Comparison of ENCODE assay signal across 25 cellular contexts in the genomic region with DNA sequence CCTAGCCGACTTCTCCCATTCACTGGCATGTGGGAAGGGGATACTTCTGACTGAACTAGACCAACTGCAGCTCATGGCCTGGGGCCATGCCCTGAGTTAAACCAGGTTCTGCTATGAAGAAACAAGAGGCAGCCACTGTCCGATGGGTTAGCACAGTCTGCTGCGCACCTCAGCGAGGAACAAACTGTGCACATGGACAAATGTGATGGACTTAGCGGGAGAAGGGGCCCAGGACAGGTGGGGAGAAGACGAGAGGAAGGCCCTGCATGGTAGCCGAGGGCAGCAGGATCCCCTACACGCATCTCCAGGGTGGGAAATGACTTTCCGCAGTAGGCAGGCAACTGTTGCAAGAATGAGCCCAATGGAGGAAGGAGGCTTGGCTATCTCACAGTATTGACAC.
"Had no signal": no experiment of that assay in that cellular context is flagged by ENCODE, and none has a peak within 500 bp of the region (broad histone marks: within the 10 kb centered on the region; RNA-seq: fewer than 3 reads in every experiment).

No MANE protein-coding gene starts in this region.

- H3K27me3 ChIP-seq: colonic mucosa, esophagus squamous epithelium, gastrocnemius medialis, heart right ventricle, left lung had no signal

- H3K4me1 ChIP-seq: colonic mucosa, gastrocnemius medialis, left lung, lower lobe of right lung had no signal

- H3K9me3 ChIP-seq: colonic mucosa, esophagus squamous epithelium, gastrocnemius medialis, left lung, lower lobe of right lung, mucosa of descending colon had no signal

- FAIRE-seq: endometrium, islet of Langerhans had no signal

- H3K9me3 Mint-ChIP-seq: effector memory CD8-positive, alpha-beta T cell; endodermal cell; mesothelial cell of epicardium had no signal

- H3K27ac ChIP-seq: colonic mucosa, epithelial cell of prostate, esophagus squamous epithelium, gastrocnemius medialis, heart right ventricle, left lung, lower lobe of right lung had no signal

- DNase-seq: cortex of kidney; effector CD8-positive, alpha-beta T cell; effector memory CD8-positive, alpha-beta T cell; erythroblast; esophagus squamous epithelium; foreskin fibroblast; foreskin melanocyte; gastrocnemius medialis; glutamatergic neuron; head of caudate nucleus; heart right ventricle; hippocampal formation; left cardiac atrium; left ventricle myocardium superior; lower lobe of right lung; mesenchymal stem cell; mucosa of descending colon had no signal

- H3K27me3 Mint-ChIP-seq: dendritic cell treated with granulocyte-macrophage colony-stimulating factor and Interleukin-4, amounts not matched to agents 40 ng/mL and 50 ng/mL, for 4 days; effector memory CD8-positive, alpha-beta T cell had no signal

- H3K36me3 Mint-ChIP-seq: mesothelial cell of epicardium had no signal

- H3K27ac Mint-ChIP-seq: effector memory CD8-positive, alpha-beta T cell; endodermal cell; mesothelial cell of epicardium had no signal

- H3K36me3 ChIP-seq: colonic mucosa, gastrocnemius medialis, heart right ventricle, left lung, lower lobe of right lung had no signal

- H3K4me3 Mint-ChIP-seq: dendritic cell treated with granulocyte-macrophage colony-stimulating factor and Interleukin-4, amounts not matched to agents 40 ng/mL and 50 ng/mL, for 4 days; effector memory CD8-positive, alpha-beta T cell; endodermal cell; mesothelial cell of epicardium had no signal

- ATAC-seq: effector memory CD8-positive, alpha-beta T cell; gastrocnemius medialis; heart right ventricle; left cardiac atrium; left lung; left ventricle myocardium superior had no signal

- H3K4me3 ChIP-seq: colonic mucosa, esophagus squamous epithelium, gastrocnemius medialis, heart right ventricle, left lung, lower lobe of right lung, mucosa of descending colon had no signal
